Comparison of ENCODE assay signal across 22 cellular contexts in genomic region chrX:24392709-24393108, GRCh38. TPM values are rescaled to one million over a fixed set of nuclear protein-coding genes. Genes with fewer than 3 reads are reported as not detected.
DNase-seq lines count a peak whose midpoint lies in the region; FAIRE-seq and TF ChIP-seq lines count a peak whose summit lies in the region.
"Had no signal": no experiment of that assay in that cellular context is flagged by ENCODE, and none has a peak within 500 bp of the region (broad histone marks: within the 10 kb centered on the region; RNA-seq: fewer than 3 reads in every experiment).

No MANE protein-coding gene starts in this region.

- H3K9ac ChIP-seq in GM23248: no peak overlapping the region

- TF ChIP-seq POLR2A in GM12892 (IDR thresholded peaks at IDR 0.05; ENCODE audit: low read depth, low read length): no peak

- no peak overlapping the region for H2AFZ ChIP-seq in GM23248

- H3K27ac ChIP-seq in GM23248: no peak overlapping the region
- no peak overlapping the region for H3K27ac ChIP-seq in left ventricle myocardium inferior (replicated peaks)
- H3K27ac ChIP-seq: SJSA1 had no signal

- H3K4me3 ChIP-seq in GM23248: no peak overlapping the region
- no peak overlapping the region for H3K4me3 ChIP-seq in left ventricle myocardium inferior
- H3K4me3 ChIP-seq: GM12878, SJSA1 had no signal

- no peaks in the 10 kb centered on the region for H3K36me3 Mint-ChIP-seq in activated T-helper 2 cell treated with anti-CD3 and anti-CD28 coated beads, Interferon-gamma antibody, Interleukin-2, Interleukin-4, amounts not matched to agents 10 μg/mL and 5 μg/mL and 100 μg/mL, durations not matched to agents 14 hours and 24 hours and 36 hours (ENCODE audit: low read depth)
- H3K36me3 Mint-ChIP-seq: CD14-positive monocyte had no signal

- no peaks in the 10 kb centered on the region for H3K9me2 ChIP-seq in GM23248 (ENCODE audit: insufficient read depth)

- H3K4me1 ChIP-seq in GM23248 (ENCODE audit: insufficient read depth) (peaks cover 4% of the 10 kb centered on the region; the same call in 1 of the 2 replicates), left ventricle myocardium inferior (peaks cover 7% of the 10 kb centered on the region)
- H3K4me1 ChIP-seq: Caco-2, SJSA1 had no signal

- no peaks in the 10 kb centered on the region for H3F3A ChIP-seq in GM23248 (ENCODE audit: insufficient read depth)

- 4 to 10% methylated on average over 2 to 5 of the region's 6 CpGs for WGBS in GM23248 (ENCODE audit: low coverage in 1 of 2, low lambda C conversion rate in 2 of 2, missing lambda C conversion rate in 2 of 2), 2 experiments

- no peak for FAIRE-seq in GM12892 (lab: Jason Lieb, UNC)
- FAIRE-seq: GM12878 had no signal

- H3K4me3 Mint-ChIP-seq in activated T-helper 2 cell treated with anti-CD3 and anti-CD28 coated beads, Interferon-gamma antibody, Interleukin-2, Interleukin-4, amounts not matched to agents 10 μg/mL and 5 μg/mL and 100 μg/mL, durations not matched to agents 14 hours and 24 hours and 36 hours (ENCODE audit: low read depth): no peak overlapping the region
- H3K4me3 Mint-ChIP-seq: CD14-positive monocyte had no signal

- no peaks in the 10 kb centered on the region for H3K79me2 ChIP-seq in GM23248 (ENCODE audit: insufficient read depth)

- H3K4me1 Mint-ChIP-seq in activated T-helper 2 cell treated with anti-CD3 and anti-CD28 coated beads, Interferon-gamma antibody, Interleukin-2, Interleukin-4, amounts not matched to agents 10 μg/mL and 5 μg/mL and 100 μg/mL, durations not matched to agents 14 hours and 24 hours and 36 hours (ENCODE audit: low read depth): no peaks in the 10 kb centered on the region

- H3K27me3 ChIP-seq in GM23248 (replicated peaks; ENCODE audit: insufficient read depth) (no peaks in the 10 kb centered on the region), left ventricle myocardium inferior (ENCODE audit: low read depth) (no peaks in the 10 kb centered on the region)
- H3K27me3 ChIP-seq: SJSA1 had no signal

- H3K27me3 Mint-ChIP-seq in activated T-helper 2 cell treated with anti-CD3 and anti-CD28 coated beads, Interferon-gamma antibody, Interleukin-2, Interleukin-4, amounts not matched to agents 10 μg/mL and 5 μg/mL and 100 μg/mL, durations not matched to agents 14 hours and 24 hours and 36 hours (ENCODE audit: low read depth): peaks cover 15% of the 10 kb centered on the region

- peak; percentile 23 for DNase-seq in AG20443 (ENCODE audit: low spot score)
- DNase-seq in GM23248: peak; percentile 28
- DNase-seq in fibroblast of gingiva (ENCODE audit: low read depth): peak; percentile 65
- DNase-seq in left ventricle myocardium inferior: peak; percentile 27
- DNase-seq in GM12892 (ENCODE audit: insufficient read length): no peak
- DNase-seq in NK-92 (lab: John Stamatoyannopoulos, UW; ENCODE audit: unreplicated experiment): no peak
- no peak for DNase-seq in activated T-helper 2 cell treated with anti-CD3 and anti-CD28 coated beads, Interferon-gamma antibody, Interleukin-2, Interleukin-4, amounts not matched to agents 10 μg/mL and 5 μg/mL and 100 μg/mL, durations not matched to agents 14 hours and 24 hours and 36 hours (ENCODE audit: low spot score)
- DNase-seq: AML-193, Caco-2, GF-D8, KG1, MV-4-11, NCI-H1694 treated with DMSO at 0.1 percent for 48 hours, NCI-H2227 treated with DMSO at 0.1 percent for 48 hours, NCI-H510A treated with DMSO at 0.1 percent for 48 hours, NCI-H774, PC-3 had no signal

- no peak for TF ChIP-seq CTCF in left ventricle myocardium inferior (IDR thresholded peaks at IDR 0.05; ENCODE audit: borderline replicate concordance)

- H3K9me3 Mint-ChIP-seq in activated T-helper 2 cell treated with anti-CD3 and anti-CD28 coated beads, Interferon-gamma antibody, Interleukin-2, Interleukin-4, amounts not matched to agents 10 μg/mL and 5 μg/mL and 100 μg/mL, durations not matched to agents 14 hours and 24 hours and 36 hours: no peaks in the 10 kb centered on the region
- H3K9me3 Mint-ChIP-seq: CD14-positive monocyte had no signal

- intact Hi-C loops in left ventricle myocardium inferior (cut with micrococcal nuclease): loop anchor here (10.0 kb wide), 1 partner anchor 112 kb away; no protein-coding TSS in a partner anchor
- intact Hi-C loops in activated T-helper 2 cell treated with anti-CD3 and anti-CD28 coated beads, Interferon-gamma antibody, Interleukin-2, Interleukin-4, amounts not matched to agents 10 μg/mL and 5 μg/mL and 100 μg/mL, durations not matched to agents 14 hours and 24 hours and 36 hours (cut with micrococcal nuclease): loop anchor here (10.0 kb wide), 1 partner anchor 342 kb away; no protein-coding TSS in a partner anchor

- H3K9me3 ChIP-seq in GM23248 (ENCODE audit: low read depth): no peaks in the 10 kb centered on the region
- H3K9me3 ChIP-seq in left ventricle myocardium inferior (replicated peaks): no peaks in the 10 kb centered on the region
- H3K9me3 ChIP-seq: Caco-2, SJSA1 had no signal

- H3K4me2 ChIP-seq in GM23248 (ENCODE audit: unreplicated experiment): no peak overlapping the region

- no peak overlapping the region for H3K27ac Mint-ChIP-seq in activated T-helper 2 cell treated with anti-CD3 and anti-CD28 coated beads, Interferon-gamma antibody, Interleukin-2, Interleukin-4, amounts not matched to agents 10 μg/mL and 5 μg/mL and 100 μg/mL, durations not matched to agents 14 hours and 24 hours and 36 hours

- no peaks in the 10 kb centered on the region for H4K20me1 ChIP-seq in GM23248 (ENCODE audit: insufficient read depth)

- no peaks in the 10 kb centered on the region for H3K36me3 ChIP-seq in GM23248 (ENCODE audit: low read depth)
- H3K36me3 ChIP-seq in left ventricle myocardium inferior: no peaks in the 10 kb centered on the region
- H3K36me3 ChIP-seq: SJSA1 had no signal

- in situ Hi-C loops in GM23248 (cut with MboI): no loop called here

RNA-seq across cellular contexts. Expression of gene SUPT20HL1, which starts 32.3 kb away (rescaled TPM):
- not detected in 2 replicates for total RNA-seq in GM23248 (2014; rRNA removed; shearing (Covaris generic))
- not detected in 2 replicates for polyA plus RNA-seq in GM23248 (2016; fragmentation: Nextera tagmentation; extraction: Ambion mirVana)
- not detected for total RNA-seq in left ventricle myocardium inferior
- not detected for polyA plus RNA-seq in GM12892 (2012; ENCODE audit: missing spikeins)
- total RNA-seq in activated T-helper 2 cell treated with anti-CD3 and anti-CD28 coated beads, Interferon-gamma antibody, Interleukin-2, Interleukin-4, amounts not matched to agents 10 μg/mL and 5 μg/mL and 100 μg/mL, durations not matched to agents 14 hours and 24 hours and 36 hours: not detected in 2 replicates
- total RNA-seq: A673, Caco-2, GM12878, H1, PC-3, SJSA1 had no signal
- polyA plus RNA-seq: CD14-positive monocyte, GM12878, H1 had no signal

Comparison
In these comparisons a context has a peak if more than half of its experiments do, and no peak if none do; other contexts are left out.
1. DNase-seq: peak in AG20443 (single experiment), GM23248 (single experiment), fibroblast of gingiva (single experiment) and left ventricle myocardium inferior (single experiment); none in GM12892 (single experiment), NK-92 (single experiment) and activated T-helper 2 cell treated with anti-CD3 and anti-CD28 coated beads, Interferon-gamma antibody, Interleukin-2, Interleukin-4, amounts not matched to agents 10 μg/mL and 5 μg/mL and 100 μg/mL, durations not matched to agents 14 hours and 24 hours and 36 hours (single experiment).